ENCODE assay signal across 8 cellular contexts in the genomic region with DNA sequence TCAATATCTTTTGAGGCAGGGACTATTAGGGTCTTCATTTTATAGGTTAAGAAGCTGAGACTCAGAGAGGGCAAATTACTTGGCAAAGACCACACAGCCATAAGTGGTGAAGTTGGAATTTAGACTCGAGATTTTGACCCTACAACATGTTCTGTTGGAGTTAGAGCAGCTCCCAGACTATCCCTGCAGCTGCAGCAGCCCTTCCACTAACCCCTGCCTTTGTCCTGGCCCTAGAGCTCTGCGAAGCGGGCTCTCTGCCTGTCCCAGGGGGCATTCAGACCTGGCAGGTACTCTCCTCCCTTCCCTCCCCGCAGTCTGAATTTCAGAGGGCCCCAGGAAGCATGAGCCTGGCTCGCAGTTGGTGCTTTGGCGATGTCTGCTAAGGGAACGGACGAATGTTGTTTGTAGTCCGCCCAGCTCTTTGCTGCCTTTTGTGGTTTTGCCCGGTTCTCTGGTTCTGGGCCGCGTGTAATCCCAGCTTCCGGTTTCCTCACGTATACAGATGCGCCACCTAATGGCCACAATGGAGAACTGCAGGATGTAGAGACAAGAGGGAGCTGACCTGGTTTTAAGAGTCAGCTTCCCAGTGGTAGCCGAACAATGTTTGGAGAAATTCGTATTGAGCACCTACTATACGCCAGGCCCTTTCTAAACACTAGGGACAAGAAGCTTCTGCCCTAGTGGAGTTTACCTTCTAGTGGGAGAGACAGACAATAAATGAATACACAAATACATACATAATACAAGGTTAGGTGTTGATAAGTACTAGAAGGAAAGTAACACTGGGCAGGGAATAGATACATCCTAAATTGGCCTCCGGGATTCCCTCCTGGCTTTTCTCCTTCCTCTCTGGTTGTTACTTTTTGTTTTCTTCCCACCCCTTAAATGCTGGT.
DNase-seq lines count a peak whose midpoint lies in the region; ATAC-seq and TF ChIP-seq lines count a peak whose summit lies in the region.

No MANE protein-coding gene starts in this region.

- no peaks in the 10 kb centered on the region for H3F3A ChIP-seq in neural cell (ENCODE audit: insufficient read depth, low read length, poor library complexity, severe bottlenecking)

- H3K27ac ChIP-seq in KOPT-K1 (ENCODE audit: low read depth, low read length, poor library complexity, severe bottlenecking) (peak overlapping the region; percentile 37), neural cell (ENCODE audit: low read length) (peak overlapping the region; percentile 34)

- DNase-seq in DMS153 (lab: John Stamatoyannopoulos, UW): peak; percentile 87
- peak; percentile 89 for DNase-seq in RKO (ENCODE audit: low spot score)
- peak; percentile 66 for DNase-seq in activated T-helper 1 cell treated with anti-CD3 and anti-CD28 coated beads, Interleukin-12 subunit alpha, Interleukin-12 subunit beta, Interleukin-2, Interleukin-4 antibody, amounts not matched to agents 30 ng/mL and 10 ng/mL and 1 ng/mL, durations not matched to agents 14 hours and 24 hours and 36 hours (ENCODE audit: low spot score)
- peak; percentile 91 for DNase-seq in fibroblast of pulmonary artery (ENCODE audit: low read depth)
- peak; percentile 67 for DNase-seq in stimulated activated naive CD8-positive, alpha-beta T cell treated with anti-CD3 and anti-CD28 coated beads, Interleukin-15, Interleukin-2, amounts not matched to agents 100 U/mL and 50 U/mL, for 24 hours

- peak; percentile 79 for TF ChIP-seq RAD21 in neural cell (conservative IDR thresholded peaks at IDR 0.05)

- H3K4me3 Mint-ChIP-seq in activated T-helper 1 cell treated with anti-CD3 and anti-CD28 coated beads, Interleukin-12 subunit alpha, Interleukin-12 subunit beta, Interleukin-2, Interleukin-4 antibody, amounts not matched to agents 30 ng/mL and 10 ng/mL and 1 ng/mL, durations not matched to agents 14 hours and 24 hours and 36 hours: peak overlapping the region; percentile 23

- H3K9ac ChIP-seq in neural cell (ENCODE audit: low read length): peak overlapping the region; percentile 50

- peaks cover 33% of the 10 kb centered on the region for H3K4me1 Mint-ChIP-seq in activated T-helper 1 cell treated with anti-CD3 and anti-CD28 coated beads, Interleukin-12 subunit alpha, Interleukin-12 subunit beta, Interleukin-2, Interleukin-4 antibody, amounts not matched to agents 30 ng/mL and 10 ng/mL and 1 ng/mL, durations not matched to agents 14 hours and 24 hours and 36 hours (ENCODE audit: low read depth)

- H3K9me3 Mint-ChIP-seq in activated T-helper 1 cell treated with anti-CD3 and anti-CD28 coated beads, Interleukin-12 subunit alpha, Interleukin-12 subunit beta, Interleukin-2, Interleukin-4 antibody, amounts not matched to agents 30 ng/mL and 10 ng/mL and 1 ng/mL, durations not matched to agents 14 hours and 24 hours and 36 hours: no peaks in the 10 kb centered on the region

- H3K36me3 ChIP-seq in KOPT-K1 (ENCODE audit: insufficient read depth, low read length) (no peaks in the 10 kb centered on the region), neural cell (ENCODE audit: insufficient read depth, low read length) (no peaks in the 10 kb centered on the region)

- H2AFZ ChIP-seq in neural cell (ENCODE audit: low read depth, low read length): peak overlapping the region; percentile 85

- H3K4me2 ChIP-seq in neural cell (ENCODE audit: low read length): no peak overlapping the region

- H3K9me2 ChIP-seq in neural cell (ENCODE audit: insufficient read depth, low read length): no peaks in the 10 kb centered on the region

- H4K20me1 ChIP-seq in neural cell (ENCODE audit: insufficient read depth): no peaks in the 10 kb centered on the region

- H3K27me3 Mint-ChIP-seq in activated T-helper 1 cell treated with anti-CD3 and anti-CD28 coated beads, Interleukin-12 subunit alpha, Interleukin-12 subunit beta, Interleukin-2, Interleukin-4 antibody, amounts not matched to agents 30 ng/mL and 10 ng/mL and 1 ng/mL, durations not matched to agents 14 hours and 24 hours and 36 hours (ENCODE audit: insufficient read depth): peaks cover 3% of the 10 kb centered on the region

- peak; percentile 63 for ATAC-seq in GM21619 (IDR thresholded peaks at IDR 0.05; ENCODE audit: unreplicated experiment)
- ATAC-seq in stimulated activated naive CD8-positive, alpha-beta T cell treated with anti-CD3 and anti-CD28 coated beads, Interleukin-15, Interleukin-2, amounts not matched to agents 100 U/mL and 50 U/mL, for 24 hours: peak; percentile 58

- no peaks in the 10 kb centered on the region for H3K27me3 ChIP-seq in neural cell (ENCODE audit: insufficient read depth, low read depth, low read length)

- peak overlapping the region; percentile 87 for H3K27ac Mint-ChIP-seq in activated T-helper 1 cell treated with anti-CD3 and anti-CD28 coated beads, Interleukin-12 subunit alpha, Interleukin-12 subunit beta, Interleukin-2, Interleukin-4 antibody, amounts not matched to agents 30 ng/mL and 10 ng/mL and 1 ng/mL, durations not matched to agents 14 hours and 24 hours and 36 hours

- TF ChIP-seq EP300 in neural cell (conservative IDR thresholded peaks at IDR 0.05; ENCODE audit: poor library complexity, severe bottlenecking): no peak

- no peaks in the 10 kb centered on the region for H3K79me2 ChIP-seq in neural cell (replicated peaks; ENCODE audit: insufficient read depth, low read length)

- H3K4me3 ChIP-seq in fibroblast of pulmonary artery (replicated peaks; ENCODE audit: low read depth, low read length): no peak overlapping the region
- no peak overlapping the region for H3K4me3 ChIP-seq in neural cell (ENCODE audit: low read length)

- TF ChIP-seq CTCF in fibroblast of pulmonary artery (IDR thresholded peaks at IDR 0.05; ENCODE audit: low read length, missing control alignments): peak; percentile 96
- TF ChIP-seq CTCF in neural cell (IDR thresholded peaks at IDR 0.05; ENCODE audit: poor library complexity, severe bottlenecking): peak; percentile 92

- intact Hi-C loops in activated T-helper 1 cell treated with anti-CD3 and anti-CD28 coated beads, Interleukin-12 subunit alpha, Interleukin-12 subunit beta, Interleukin-2, Interleukin-4 antibody, amounts not matched to agents 30 ng/mL and 10 ng/mL and 1 ng/mL, durations not matched to agents 14 hours and 24 hours and 36 hours (cut with micrococcal nuclease): loop anchor here (1.0 to 5.0 kb wide), 7 partner anchors 39 to 578 kb away; a partner anchor contains a TSS

- no peaks in the 10 kb centered on the region for H3K9me3 ChIP-seq in KOPT-K1 (ENCODE audit: insufficient read depth, low read length, poor library complexity, severe bottlenecking)
- no peaks in the 10 kb centered on the region for H3K9me3 ChIP-seq in neural cell (ENCODE audit: low read length)

- H3K36me3 Mint-ChIP-seq in activated T-helper 1 cell treated with anti-CD3 and anti-CD28 coated beads, Interleukin-12 subunit alpha, Interleukin-12 subunit beta, Interleukin-2, Interleukin-4 antibody, amounts not matched to agents 30 ng/mL and 10 ng/mL and 1 ng/mL, durations not matched to agents 14 hours and 24 hours and 36 hours (ENCODE audit: low read depth): no peaks in the 10 kb centered on the region

TF ChIP-seq in neural cell, 6 proteins besides CTCF, POLR2A, EP300 and RAD21:
- peak; percentile 28 for TF ChIP-seq MXI1 (conservative IDR thresholded peaks at IDR 0.05; ENCODE audit: poor library complexity, severe bottlenecking)
- peak; percentile 39 for TF ChIP-seq POLR2AphosphoS5 (IDR thresholded peaks at IDR 0.05)
- TF ChIP-seq TAF1 (IDR thresholded peaks at IDR 0.05; ENCODE audit: low read depth): no peak
- TF ChIP-seq EZH2 (IDR thresholded peaks at IDR 0.05; ENCODE audit: borderline replicate concordance, insufficient read depth, low read length, poor library complexity, severe bottlenecking): no peak
- TF ChIP-seq SMC3 (conservative IDR thresholded peaks at IDR 0.05; ENCODE audit: poor library complexity): peak; percentile 84
